ENCODE assay signal across 1 cellular context in the genomic region with DNA sequence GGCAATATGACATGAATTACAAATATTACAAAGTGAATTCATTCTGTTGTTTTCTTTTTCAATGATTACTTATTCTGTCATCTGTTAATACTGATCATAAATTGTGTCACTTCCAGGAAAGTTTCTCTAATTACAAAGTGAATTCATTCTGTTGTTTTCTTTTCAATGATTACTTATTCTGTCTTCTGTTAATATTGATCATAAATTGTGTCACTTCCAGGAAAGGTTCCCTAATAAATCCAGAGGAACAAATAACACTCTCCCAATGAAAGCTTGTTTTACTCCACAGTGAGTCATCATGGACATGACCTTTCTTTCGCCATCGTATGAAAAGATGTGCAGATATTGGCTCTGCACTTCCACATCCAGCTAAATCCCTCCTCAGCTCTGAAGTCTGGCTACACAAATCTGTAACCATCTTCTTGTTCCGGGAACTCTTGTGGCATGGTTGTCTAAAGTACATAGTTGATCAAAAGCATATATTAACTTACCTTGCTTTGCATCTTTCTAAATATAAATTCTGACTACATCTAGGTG.
TF ChIP-seq lines count a peak whose summit lies in the region.

No MANE protein-coding gene starts in this region.

TF ChIP-seq in IMR-90, 13 proteins besides CTCF, POLR2A, EP300 and RAD21 (continued from another document):
- TF ChIP-seq MXI1 (IDR thresholded peaks at IDR 0.05; ENCODE audit: borderline replicate concordance, low read depth, low read length), result no peak
- TF ChIP-seq, protein P1, sequence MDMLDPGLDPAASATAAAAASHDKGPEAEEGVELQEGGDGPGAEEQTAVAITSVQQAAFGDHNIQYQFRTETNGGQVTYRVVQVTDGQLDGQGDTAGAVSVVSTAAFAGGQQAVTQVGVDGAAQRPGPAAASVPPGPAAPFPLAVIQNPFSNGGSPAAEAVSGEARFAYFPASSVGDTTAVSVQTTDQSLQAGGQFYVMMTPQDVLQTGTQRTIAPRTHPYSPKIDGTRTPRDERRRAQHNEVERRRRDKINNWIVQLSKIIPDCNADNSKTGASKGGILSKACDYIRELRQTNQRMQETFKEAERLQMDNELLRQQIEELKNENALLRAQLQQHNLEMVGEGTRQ (IDR thresholded peaks at IDR 0.05; ENCODE audit: low read depth, low read length), result no peak
- TF ChIP-seq RFX5 (IDR thresholded peaks at IDR 0.05; ENCODE audit: low read depth, low read length), result no peak
- no peak for TF ChIP-seq NFE2L2 (IDR thresholded peaks at IDR 0.05; ENCODE audit: low read depth, low read length)
- TF ChIP-seq, protein P2, sequence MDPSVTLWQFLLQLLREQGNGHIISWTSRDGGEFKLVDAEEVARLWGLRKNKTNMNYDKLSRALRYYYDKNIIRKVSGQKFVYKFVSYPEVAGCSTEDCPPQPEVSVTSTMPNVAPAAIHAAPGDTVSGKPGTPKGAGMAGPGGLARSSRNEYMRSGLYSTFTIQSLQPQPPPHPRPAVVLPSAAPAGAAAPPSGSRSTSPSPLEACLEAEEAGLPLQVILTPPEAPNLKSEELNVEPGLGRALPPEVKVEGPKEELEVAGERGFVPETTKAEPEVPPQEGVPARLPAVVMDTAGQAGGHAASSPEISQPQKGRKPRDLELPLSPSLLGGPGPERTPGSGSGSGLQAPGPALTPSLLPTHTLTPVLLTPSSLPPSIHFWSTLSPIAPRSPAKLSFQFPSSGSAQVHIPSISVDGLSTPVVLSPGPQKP (IDR thresholded peaks at IDR 0.05; ENCODE audit: borderline replicate concordance, low read depth, low read length), result no peak
- no peak for TF ChIP-seq MAFK (IDR thresholded peaks at IDR 0.05; ENCODE audit: low read depth, low read length)
- TF ChIP-seq CEBPB (IDR thresholded peaks at IDR 0.05; ENCODE audit: low read depth, low read length), result no peak
- TF ChIP-seq CHD1 (IDR thresholded peaks at IDR 0.05; ENCODE audit: low read depth, low read length), result no peak
- no peak for TF ChIP-seq FOS (IDR thresholded peaks at IDR 0.05; ENCODE audit: low read depth, low read length)
- TF ChIP-seq RCOR1 (IDR thresholded peaks at IDR 0.05; ENCODE audit: insufficient replicate concordance, low read length), result no peak
